Comparison of ENCODE assay signal across 20 cellular contexts in the genomic region with DNA sequence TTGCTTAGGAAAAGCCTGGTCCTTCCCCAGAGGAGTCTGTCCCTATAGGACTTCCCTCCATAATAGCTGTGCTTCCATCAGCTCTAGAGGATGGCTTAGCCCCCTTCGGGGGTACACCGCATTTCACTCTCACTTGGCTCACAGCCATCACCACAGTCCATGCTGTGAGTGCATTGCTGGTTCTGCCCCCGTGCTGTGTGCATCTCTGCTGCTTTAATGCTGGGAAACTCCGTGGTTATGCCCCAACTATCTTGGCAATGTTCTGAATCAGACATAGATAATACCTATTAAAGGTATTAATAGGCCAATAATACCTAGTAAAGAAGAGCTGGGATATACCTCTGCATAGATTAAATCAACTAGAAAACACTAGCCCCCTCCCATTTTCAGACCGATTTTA.
"Had no signal": no experiment of that assay in that cellular context is flagged by ENCODE, and none has a peak within 500 bp of the region (broad histone marks: within the 10 kb centered on the region; RNA-seq: fewer than 3 reads in every experiment).

No MANE protein-coding gene starts in this region.

- H3K4me3 Mint-ChIP-seq: naive thymus-derived CD4-positive, alpha-beta T cell had no signal

- H3K9me3 ChIP-seq: colonic mucosa, heart right ventricle, neutrophil, spleen, stomach, thoracic aorta, transverse colon had no signal

- ATAC-seq: left lobe of liver; naive thymus-derived CD4-positive, alpha-beta T cell; sciatic nerve had no signal

- H3K27ac ChIP-seq: colonic mucosa, neutrophil, spleen, stomach, thoracic aorta, transverse colon had no signal

- H3K4me1 ChIP-seq: colonic mucosa had no signal

- H3K9me3 Mint-ChIP-seq: naive thymus-derived CD4-positive, alpha-beta T cell had no signal

- H3K36me3 ChIP-seq: colonic mucosa, thoracic aorta, transverse colon had no signal

- DNase-seq: colonic mucosa; erythroblast; foreskin melanocyte; heart right ventricle; hypothalamus; islet precursor cell; mammary epithelial cell; naive thymus-derived CD4-positive, alpha-beta T cell; posterior cingulate gyrus; spleen; stimulated activated CD4-positive, alpha-beta T cell treated with anti-CD3 and anti-CD28 coated beads, Interleukin-15, amount 100 ng/mL, for 24 hours; stimulated activated CD4-positive, alpha-beta T cell treated with anti-CD3 and anti-CD28 coated beads, Interleukin-1b, Interleukin-23, amount 100 ng/mL, for 48 hours; stimulated activated CD4-positive, alpha-beta T cell treated with anti-CD3 and anti-CD28 coated beads, Interleukin-4, amount 100 ng/mL, for 24 hours; stimulated activated naive CD4-positive, alpha-beta T cell; stomach; transverse colon had no signal

- H3K27me3 ChIP-seq: colonic mucosa, heart right ventricle, neutrophil, spleen, stomach, transverse colon had no signal

- H3K27me3 Mint-ChIP-seq: naive thymus-derived CD4-positive, alpha-beta T cell had no signal

- H3K4me3 ChIP-seq: colonic mucosa, heart right ventricle, spleen, stomach, thoracic aorta, transverse colon had no signal
